ENCODE assay signal across 9 cellular contexts in the genomic region with DNA sequence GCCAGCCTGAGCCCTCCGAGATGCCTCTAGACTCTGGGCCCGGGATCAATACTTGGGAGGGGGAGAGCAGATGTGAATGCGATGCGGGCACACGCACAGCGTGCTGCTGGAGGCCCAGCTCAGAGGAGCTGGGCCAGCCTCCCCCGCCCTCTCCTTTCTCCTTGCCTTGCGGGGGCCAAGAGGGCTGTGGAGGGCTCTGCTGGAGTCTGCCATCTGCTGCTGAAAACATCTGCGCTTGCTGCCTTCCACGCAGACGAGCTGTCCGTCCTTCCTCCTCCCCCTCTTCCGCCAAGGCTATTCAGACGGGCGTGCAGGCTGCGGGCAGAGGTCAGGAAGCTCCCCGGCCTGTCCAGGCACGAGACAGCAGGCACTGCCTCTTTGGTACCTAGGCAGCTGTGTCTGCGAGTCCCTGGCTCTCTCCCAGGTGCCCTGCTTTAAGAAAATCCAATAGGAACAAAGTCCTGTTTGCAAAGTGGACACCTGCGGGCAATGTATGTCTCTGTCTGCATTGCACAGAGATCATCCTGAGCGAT.
A peak's percentile ranks its signal among the peaks of the same experiment; 100 is the strongest.
DNase-seq lines count a peak whose midpoint lies in the region; ATAC-seq, FAIRE-seq and TF ChIP-seq lines count a peak whose summit lies in the region.
"Had no signal": no experiment of that assay in that cellular context is flagged by ENCODE, and none has a peak within 500 bp of the region (broad histone marks: within the 10 kb centered on the region; RNA-seq: fewer than 3 reads in every experiment).

No MANE protein-coding gene starts in this region.

- H3K9me3 Mint-ChIP-seq in activated CD4-positive, alpha-beta memory T cell treated with anti-CD3 and anti-CD28 coated beads for 36 hours: no peaks in the 10 kb centered on the region
- H3K9me3 Mint-ChIP-seq in stimulated activated naive CD8-positive, alpha-beta T cell treated with anti-CD3 and anti-CD28 coated beads, Interleukin-15, amount 100 ng/mL, for 72 hours: no peaks in the 10 kb centered on the region

- H3K4me1 ChIP-seq in GM12878 (ENCODE audit: control insufficient read depth, insufficient read depth, low read length): no peaks in the 10 kb centered on the region

- POLR2A ChIA-PET in GM12878 (lab: Charles Lee): no interaction called here
- POLR2A ChIA-PET in activated CD4-positive, alpha-beta memory T cell treated with anti-CD3 and anti-CD28 coated beads for 36 hours (lab: Charles Lee): no interaction called here

- peaks cover 13% of the 10 kb centered on the region for H3K27me3 Mint-ChIP-seq in activated CD4-positive, alpha-beta memory T cell treated with anti-CD3 and anti-CD28 coated beads for 36 hours
- peaks cover 13% of the 10 kb centered on the region for H3K27me3 Mint-ChIP-seq in stimulated activated naive CD8-positive, alpha-beta T cell treated with anti-CD3 and anti-CD28 coated beads, Interleukin-15, amount 100 ng/mL, for 72 hours

- H3K36me3 ChIP-seq in GM12878 (ENCODE audit: control insufficient read depth in 2 of 2, insufficient read depth in 2 of 2, low read length in 1 of 2): no peaks in the 10 kb centered on the region

- H4K20me1 ChIP-seq in GM12878 (ENCODE audit: control insufficient read depth, insufficient read depth): no peaks in the 10 kb centered on the region

- no peaks in the 10 kb centered on the region for H3K36me3 Mint-ChIP-seq in activated CD4-positive, alpha-beta memory T cell treated with anti-CD3 and anti-CD28 coated beads for 36 hours

- TF ChIP-seq RAD21 in GM12878 (IDR thresholded peaks at IDR 0.05; ENCODE audit: insufficient read depth, low read depth, low read length): no peak

- in situ Hi-C loops in GM12878 (cut with MboI): no loop called here

- whole genome bisulfite sequencing in GM12878 (ENCODE audit: insufficient coverage, insufficient replicate concordance, low lambda C conversion rate, missing lambda C conversion rate): 32% methylated on average over 18 of the region's 21 CpGs

- H3K4me2 ChIP-seq in GM12878 (ENCODE audit: control insufficient read depth, insufficient read depth): no peak overlapping the region

- no peak overlapping the region for H3K27ac ChIP-seq in GM12878 (ENCODE audit: control insufficient read depth, insufficient read depth)

- H3K4me3 ChIP-seq in GM12878: no peak overlapping the region

- no peak overlapping the region for H2AFZ ChIP-seq in GM12878 (ENCODE audit: control insufficient read depth, low read depth, low read length)

- H3K27ac Mint-ChIP-seq in activated CD4-positive, alpha-beta memory T cell treated with anti-CD3 and anti-CD28 coated beads for 36 hours: no peak overlapping the region
- no peak overlapping the region for H3K27ac Mint-ChIP-seq in stimulated activated naive CD8-positive, alpha-beta T cell treated with anti-CD3 and anti-CD28 coated beads, Interleukin-15, amount 100 ng/mL, for 72 hours

- FAIRE-seq in GM12878 (lab: Jason Lieb, UNC): no peak

- no peak for TF ChIP-seq CTCF in GM12878 (IDR thresholded peaks at IDR 0.05 in 2 of 3, conservative IDR thresholded peaks at IDR 0.05 in 1 of 3; ENCODE audit: control insufficient read depth in 2 of 3, extremely low read depth in 1 of 3, insufficient read depth in 1 of 3, low read depth in 3 of 3, low read length in 3 of 3)

- no peak for TF ChIP-seq POLR2A in GM12878 (IDR thresholded peaks at IDR 0.05; ENCODE audit: low read depth, low read length)

- BruUV-seq in GM12878 (replicated peaks; lab: Mats Ljungman, UMichigan): no TSS peak

- DNase-seq in CMK (ENCODE audit: low read depth) (peak; percentile 62), NCI-H1417 (lab: John Stamatoyannopoulos, UW) (peak in 2 of 3 experiments; percentile 63 to 83), GM12878 (ENCODE audit: low read depth, low spot score) (no peak), midbrain (lab: John Stamatoyannopoulos, UW) (peak; percentile 19)
- DNase-seq in stimulated activated CD4-positive, alpha-beta T cell treated with anti-CD3 and anti-CD28 coated beads, Interleukin-4, amount 100 ng/mL, for 4 hours: no peak
- no peak for DNase-seq in activated CD4-positive, alpha-beta memory T cell treated with anti-CD3 and anti-CD28 coated beads for 36 hours
- no peak for DNase-seq in stimulated activated naive CD8-positive, alpha-beta T cell treated with anti-CD3 and anti-CD28 coated beads, Interleukin-15, amount 100 ng/mL, for 72 hours
- DNase-seq: activated CD4-positive, alpha-beta T cell treated with anti-CD3 and anti-CD28 coated beads for 4 hours had no signal

- TF ChIP-seq EP300 in GM12878 (IDR thresholded peaks at IDR 0.05; ENCODE audit: borderline replicate concordance in 1 of 2, control insufficient read depth in 1 of 2, low read depth in 2 of 2, low read length in 2 of 2): no peak

- ATAC-seq in GM12878 (peak; percentile 34; the same call in 2 of the 3 replicates), GM21529 (IDR thresholded peaks at IDR 0.05; ENCODE audit: unreplicated experiment) (no peak)
- no peak for ATAC-seq in stimulated activated naive CD8-positive, alpha-beta T cell treated with anti-CD3 and anti-CD28 coated beads, Interleukin-15, amount 100 ng/mL, for 72 hours

- RAD21 ChIA-PET in GM12878 (lab: Charles Lee; ENCODE audit: unreplicated experiment): no interaction called here

- CTCF ChIA-PET in GM12878 (lab: Yijun Ruan, JAX): no interaction called here
- CTCF ChIA-PET in activated CD4-positive, alpha-beta memory T cell treated with anti-CD3 and anti-CD28 coated beads for 36 hours (lab: Charles Lee): no interaction called here

- no peak overlapping the region for H3K9ac ChIP-seq in GM12878 (ENCODE audit: control insufficient read depth, insufficient read depth, low read length)

- intact Hi-C loops in GM12878 (cut with micrococcal nuclease; ENCODE audit: unreplicated experiment): no loop called here
- intact Hi-C loops in activated CD4-positive, alpha-beta memory T cell treated with anti-CD3 and anti-CD28 coated beads for 36 hours (cut with micrococcal nuclease): no loop called here

- SMC1A ChIA-PET in GM12878 (lab: Charles Lee; ENCODE audit: uncharacterized antibody, unreplicated experiment): no interaction called here

- no peaks in the 10 kb centered on the region for H3K4me1 Mint-ChIP-seq in activated CD4-positive, alpha-beta memory T cell treated with anti-CD3 and anti-CD28 coated beads for 36 hours (ENCODE audit: low read depth)
- H3K4me1 Mint-ChIP-seq in stimulated activated naive CD8-positive, alpha-beta T cell treated with anti-CD3 and anti-CD28 coated beads, Interleukin-15, amount 100 ng/mL, for 72 hours: peaks cover 6% of the 10 kb centered on the region

- no peaks in the 10 kb centered on the region for H3K79me2 ChIP-seq in GM12878 (ENCODE audit: control insufficient read depth, insufficient read depth, low read length)

- no peak overlapping the region for H3K4me3 Mint-ChIP-seq in activated CD4-positive, alpha-beta memory T cell treated with anti-CD3 and anti-CD28 coated beads for 36 hours
- H3K4me3 Mint-ChIP-seq in stimulated activated naive CD8-positive, alpha-beta T cell treated with anti-CD3 and anti-CD28 coated beads, Interleukin-15, amount 100 ng/mL, for 72 hours: no peak overlapping the region

- H3K9me3 ChIP-seq in GM12878 (replicated peaks; ENCODE audit: control insufficient read depth, insufficient read depth, low read length): no peaks in the 10 kb centered on the region

- H3K27me3 ChIP-seq in GM12878 (replicated peaks in 1 of 2; ENCODE audit: control insufficient read depth in 2 of 2, insufficient read depth in 2 of 2, low read length in 1 of 2): peaks cover 0 to 9% of the 10 kb centered on the region in 2 experiments; a peak in 2 of 4 replicates

TF ChIP-seq in GM12878, 131 proteins besides CTCF, POLR2A, EP300 and RAD21:
- no peak for TF ChIP-seq BCL11A (IDR thresholded peaks at IDR 0.05; ENCODE audit: low read depth, low read length)
- no peak for TF ChIP-seq PML (IDR thresholded peaks at IDR 0.05; ENCODE audit: low read length)
- no peak for TF ChIP-seq GATAD2B (conservative IDR thresholded peaks at IDR 0.05; ENCODE audit: low read depth)
- no peak for TF ChIP-seq CBX3 (IDR thresholded peaks at IDR 0.05; ENCODE audit: borderline replicate concordance, low read depth)
- TF ChIP-seq, protein P1, sequence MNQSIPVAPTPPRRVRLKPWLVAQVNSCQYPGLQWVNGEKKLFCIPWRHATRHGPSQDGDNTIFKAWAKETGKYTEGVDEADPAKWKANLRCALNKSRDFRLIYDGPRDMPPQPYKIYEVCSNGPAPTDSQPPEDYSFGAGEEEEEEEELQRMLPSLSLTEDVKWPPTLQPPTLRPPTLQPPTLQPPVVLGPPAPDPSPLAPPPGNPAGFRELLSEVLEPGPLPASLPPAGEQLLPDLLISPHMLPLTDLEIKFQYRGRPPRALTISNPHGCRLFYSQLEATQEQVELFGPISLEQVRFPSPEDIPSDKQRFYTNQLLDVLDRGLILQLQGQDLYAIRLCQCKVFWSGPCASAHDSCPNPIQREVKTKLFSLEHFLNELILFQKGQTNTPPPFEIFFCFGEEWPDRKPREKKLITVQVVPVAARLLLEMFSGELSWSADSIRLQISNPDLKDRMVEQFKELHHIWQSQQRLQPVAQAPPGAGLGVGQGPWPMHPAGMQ (IDR thresholded peaks at IDR 0.05; ENCODE audit: borderline replicate concordance): no peak

Comparison
In these comparisons a context has a peak if more than half of its experiments do, and no peak if none do; other contexts are left out.
1. DNase-seq: peak in CMK (single experiment), NCI-H1417 (2 of 3) and midbrain (single experiment); none in GM12878 (single experiment), stimulated activated CD4-positive, alpha-beta T cell treated with anti-CD3 and anti-CD28 coated beads, Interleukin-4, amount 100 ng/mL, for 4 hours (0 of 2), activated CD4-positive, alpha-beta memory T cell treated with anti-CD3 and anti-CD28 coated beads for 36 hours (single experiment) and stimulated activated naive CD8-positive, alpha-beta T cell treated with anti-CD3 and anti-CD28 coated beads, Interleukin-15, amount 100 ng/mL, for 72 hours (0 of 2).